8 cellular contexts compared by ENCODE assay signal in genomic region chr7:128963327-128963757, GRCh38. TPM values are rescaled to one million over a fixed set of nuclear protein-coding genes. Genes with fewer than 3 reads are reported as not detected.
DNase-seq lines count a peak whose midpoint lies in the region; ATAC-seq, FAIRE-seq and TF ChIP-seq lines count a peak whose summit lies in the region.

No MANE protein-coding gene starts in this region.

- H3K4me2 ChIP-seq in GM23248 (ENCODE audit: unreplicated experiment) = no peak overlapping the region
- no peak overlapping the region for H3K4me2 ChIP-seq in SU-DHL-6 (ENCODE audit: low read depth, low read length, poor library complexity, severe bottlenecking)

- H3K79me2 ChIP-seq in GM23248 (ENCODE audit: insufficient read depth) (0 out of 2 replicates have a peak, but pooled peaks cover 4% of the 10 kb centered on the region), SU-DHL-6 (ENCODE audit: insufficient read depth, low read length) (no peaks in the 10 kb centered on the region)

- intact Hi-C loops in Right ventricle myocardium superior (cut with DNase I) (no loop called here), ascending aorta (cut with DNase I) (no loop called here)

- TF ChIP-seq CTCF in SU-DHL-6 (IDR thresholded peaks at IDR 0.05; ENCODE audit: insufficient read depth, low read length, poor library complexity, severe bottlenecking) (no peak), ascending aorta (IDR thresholded peaks at IDR 0.05) (no peak)

- H3K9me2 ChIP-seq in GM23248 (ENCODE audit: insufficient read depth) = no peaks in the 10 kb centered on the region
- H3K9me2 ChIP-seq in SU-DHL-6 (replicated peaks; ENCODE audit: insufficient read depth, low read length) = no peaks in the 10 kb centered on the region

- H3K4me1 Mint-ChIP-seq in naive thymus-derived CD8-positive, alpha-beta T cell = peaks cover 0 to 13% (median 2%) of the 10 kb centered on the region in 4 donors

- H3K9ac ChIP-seq in GM23248 (no peak overlapping the region), SU-DHL-6 (ENCODE audit: low read length) (no peak overlapping the region)

- H3K4me3 Mint-ChIP-seq in naive thymus-derived CD8-positive, alpha-beta T cell = no peak overlapping the region

- peak overlapping the region in 3 of 10 donors; percentile 43 to 60 (median 54) for H3K27ac Mint-ChIP-seq in naive thymus-derived CD8-positive, alpha-beta T cell

- peaks cover 13% of the 10 kb centered on the region for H3K4me1 ChIP-seq in GM23248 (ENCODE audit: insufficient read depth)
- no peaks in the 10 kb centered on the region for H3K4me1 ChIP-seq in ascending aorta
- no peaks in the 10 kb centered on the region for H3K4me1 ChIP-seq in small intestine (ENCODE audit: control insufficient read depth in 2 of 2, insufficient read depth in 1 of 2, low read depth in 1 of 2, low read length in 1 of 2)

- POLR2A ChIA-PET in naive thymus-derived CD8-positive, alpha-beta T cell (lab: Charles Lee) = no interaction called here

- H3K4me3 ChIP-seq in GM23248 (no peak overlapping the region), SU-DHL-6 (ENCODE audit: insufficient read depth, low read length, poor library complexity, severe bottlenecking) (no peak overlapping the region), ascending aorta (no peak overlapping the region), small intestine (ENCODE audit: low read depth in 1 of 2, low read length in 2 of 2) (no peak overlapping the region)

- H3K9me3 ChIP-seq in GM23248 (ENCODE audit: low read depth) (no peaks in the 10 kb centered on the region), SU-DHL-6 (ENCODE audit: insufficient read depth, low read length) (no peaks in the 10 kb centered on the region), ascending aorta (no peaks in the 10 kb centered on the region), small intestine (ENCODE audit: control insufficient read depth, low read depth) (no peaks in the 10 kb centered on the region)

- H3F3A ChIP-seq in GM23248 (ENCODE audit: insufficient read depth) = peaks cover 9% of the 10 kb centered on the region; the same call in 1 of the 2 replicates
- H3F3A ChIP-seq in SU-DHL-6 (ENCODE audit: insufficient read depth) = no peaks in the 10 kb centered on the region

- H3K27me3 ChIP-seq in GM23248 (replicated peaks; ENCODE audit: insufficient read depth) (no peaks in the 10 kb centered on the region), SU-DHL-6 (ENCODE audit: low read length) (no peaks in the 10 kb centered on the region), ascending aorta (no peaks in the 10 kb centered on the region), small intestine (ENCODE audit: control insufficient read depth in 2 of 2, insufficient read depth in 2 of 2, low read length in 2 of 2) (no peaks in the 10 kb centered on the region)

- in situ Hi-C loops in GM23248 (cut with MboI) = no loop called here

- H3K27me3 Mint-ChIP-seq in naive thymus-derived CD8-positive, alpha-beta T cell = no peaks in the 10 kb centered on the region

- DNase-seq in GM23248 (peak; percentile 17), occipital lobe (lab: John Stamatoyannopoulos, UW) (no peak), Right ventricle myocardium superior (no peak), ascending aorta (ENCODE audit: low spot score in 2 of 2) (no peak), small intestine (no peak)
- DNase-seq in naive thymus-derived CD8-positive, alpha-beta T cell = no peak

- H3K9me3 Mint-ChIP-seq in naive thymus-derived CD8-positive, alpha-beta T cell = no peaks in the 10 kb centered on the region

- no peak for FAIRE-seq in small intestine (lab: Jason Lieb, UNC)

- H3K36me3 Mint-ChIP-seq in naive thymus-derived CD8-positive, alpha-beta T cell = peaks cover 0 to 86% (median 20%) of the 10 kb centered on the region in 3 donors

- no peaks in the 10 kb centered on the region for H4K20me1 ChIP-seq in GM23248 (ENCODE audit: insufficient read depth)
- no peaks in the 10 kb centered on the region for H4K20me1 ChIP-seq in SU-DHL-6 (ENCODE audit: low read depth, low read length)

- H3K36me3 ChIP-seq in GM23248 (ENCODE audit: low read depth) (peaks cover 24% of the 10 kb centered on the region), SU-DHL-6 (ENCODE audit: low read length) (peaks cover 34% of the 10 kb centered on the region), ascending aorta (peaks cover 41 to 73% of the 10 kb centered on the region in 2 donors), small intestine (ENCODE audit: control insufficient read depth in 2 of 2, insufficient read depth in 2 of 2, low read length in 2 of 2) (peaks cover 8 to 19% of the 10 kb centered on the region in 2 donors)

- peak; percentile 73 for ATAC-seq in GM18508 (IDR thresholded peaks at IDR 0.05; ENCODE audit: insufficient read depth, unreplicated experiment)
- ATAC-seq in naive thymus-derived CD8-positive, alpha-beta T cell = peak; percentile 43 to 44
- no peak for ATAC-seq in Right ventricle myocardium superior (ENCODE audit: poor library complexity)

- H2AFZ ChIP-seq in GM23248 (no peak overlapping the region), SU-DHL-6 (ENCODE audit: low read depth, low read length, severe bottlenecking) (no peak overlapping the region)

- 14 to 23% methylated on average over 1 of the region's 1 CpG for whole genome bisulfite sequencing in GM23248 (ENCODE audit: low coverage in 1 of 2, low lambda C conversion rate in 2 of 2, missing lambda C conversion rate in 2 of 2), 2 experiments
- WGBS in small intestine, 3 donors = 73 to 86% (median 76%) methylated on average over 1 of the region's 1 CpG

- H3K27ac ChIP-seq in GM23248 = no peak overlapping the region
- H3K27ac ChIP-seq in SU-DHL-6 (ENCODE audit: low read depth, low read length) = peak overlapping the region; percentile 12
- H3K27ac ChIP-seq in ascending aorta = no peak overlapping the region
- H3K27ac ChIP-seq in small intestine (ENCODE audit: low read depth in 1 of 2, low read length in 1 of 2) = no peak overlapping the region

RNA-seq across cellular contexts. Expression of gene IRF5, which starts 25.6 kb away (rescaled TPM):
- total RNA-seq in GM23248 (2014; rRNA removed; shearing (Covaris generic)) = under 0.01 and 1.6 TPM in 2 replicates
- 0.14 and 0.16 TPM in 2 replicates for polyA plus RNA-seq in GM23248 (2016; fragmentation: Nextera tagmentation; extraction: Ambion mirVana)
- 1 to 10 TPM; 2.3 to 3.0 TPM for total RNA-seq in naive thymus-derived CD8-positive, alpha-beta T cell
- polyA plus RNA-seq in naive thymus-derived CD8-positive, alpha-beta T cell = under 1 TPM; 0.20 to 0.42 (median 0.40) TPM
- 1.6 TPM for total RNA-seq in occipital lobe
- total RNA-seq in Right ventricle myocardium superior = 1.9 TPM
- not detected for total RNA-seq in ascending aorta
- polyA plus RNA-seq in small intestine = 10 to 100 TPM in 1 of 3 donors, 1 to 10 TPM in 2; 3.3 to 17.3 (median 6.0) TPM

RNA-seq across cellular contexts. Expression of gene KCP, which starts 52.8 kb away (rescaled TPM):
- not detected in 2 replicates for total RNA-seq in GM23248 (2014; rRNA removed; shearing (Covaris generic))
- polyA plus RNA-seq in GM23248 (2016; fragmentation: Nextera tagmentation; extraction: Ambion mirVana) (0.10 TPM in 2 replicates), small intestine (1 to 10 TPM in 2 of 3 donors, under 1 TPM in 1; 0.52 to 5.1 (median 2.7) TPM)
- under 1 TPM; 0.29 to 0.33 TPM for total RNA-seq in naive thymus-derived CD8-positive, alpha-beta T cell
- not detected for polyA plus RNA-seq in naive thymus-derived CD8-positive, alpha-beta T cell
- total RNA-seq in occipital lobe (0.16 TPM), Right ventricle myocardium superior (0.11 TPM), ascending aorta (1.2 TPM)
